ENCODE assay signal across 8 cellular contexts in the genomic region with DNA sequence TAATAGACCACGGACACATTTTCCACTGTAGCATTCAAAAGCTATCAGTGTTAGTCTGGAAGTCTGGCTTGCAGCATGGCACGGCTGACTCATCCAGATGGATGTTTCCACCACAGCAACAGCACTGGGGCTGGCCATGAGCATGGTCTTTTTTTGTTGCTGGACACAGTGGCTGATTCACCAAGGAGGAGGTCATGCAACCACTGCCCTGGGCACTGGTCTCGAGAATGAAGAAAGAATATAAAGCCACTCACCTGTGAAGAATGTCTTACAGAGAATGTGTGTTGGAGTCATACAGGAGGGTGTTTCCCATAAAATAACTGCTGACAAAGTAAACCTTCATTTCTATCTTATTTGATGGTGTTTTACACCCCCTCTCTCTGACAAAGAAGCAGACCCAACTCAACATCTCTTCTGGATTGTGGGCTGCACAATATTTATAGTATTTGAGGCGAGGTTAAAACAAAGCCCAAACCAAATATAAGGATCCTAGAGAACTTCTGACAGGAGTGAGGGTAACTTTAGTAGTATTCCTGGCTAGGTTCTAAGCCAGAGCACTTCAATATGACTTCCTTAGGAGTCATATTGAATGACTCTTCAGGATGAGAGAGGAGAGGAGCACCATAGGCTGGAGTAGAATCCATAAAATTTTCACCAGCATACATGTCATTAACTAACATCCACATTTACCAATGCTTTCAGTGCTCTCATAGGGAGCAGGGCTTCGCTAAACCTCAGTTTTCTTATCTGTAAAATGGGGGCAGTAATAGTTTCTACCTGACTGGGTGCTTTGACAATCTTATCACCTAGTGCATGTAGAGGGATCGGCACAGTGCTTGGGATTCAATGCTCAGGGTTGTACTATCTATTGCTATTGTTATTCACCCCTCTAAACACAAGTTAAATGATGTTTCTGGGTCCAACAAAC.
DNase-seq lines count a peak whose midpoint lies in the region; ATAC-seq lines count a peak whose summit lies in the region.

No MANE protein-coding gene starts in this region.

- H3K36me3 ChIP-seq in adipocyte (ENCODE audit: control insufficient read depth, insufficient read depth, low read length, severe bottlenecking), result no peaks in the 10 kb centered on the region

- intact Hi-C loops in Right ventricle myocardium superior (cut with DNase I), result loop anchor here (10.0 kb wide), 1 partner anchor 119 kb away; a partner anchor contains a TSS
- intact Hi-C loops in posterior vena cava (cut with DNase I), result loop anchor here in 1 of 2 donors (5.0 kb wide), 1 partner anchor 96 kb away; no protein-coding TSS in a partner anchor

- H3K9ac ChIP-seq in adipocyte (ENCODE audit: low read length), result peak overlapping the region; percentile 46

- no peaks in the 10 kb centered on the region for H3K9me3 ChIP-seq in adipocyte (ENCODE audit: control insufficient read depth, low read length)

- no peaks in the 10 kb centered on the region for H3K27me3 ChIP-seq in adipocyte (replicated peaks; ENCODE audit: control insufficient read depth, insufficient read depth, low read length)

- peaks cover 70% of the 10 kb centered on the region for H3K4me1 ChIP-seq in adipocyte (ENCODE audit: control insufficient read depth, insufficient read depth, low read length)

- H3K4me3 ChIP-seq in adipocyte (ENCODE audit: low read length), result no peak overlapping the region

- peak; percentile 69 for ATAC-seq in Right ventricle myocardium superior (ENCODE audit: poor library complexity)

- DNase-seq in DMS 273 (lab: John Stamatoyannopoulos, UW; ENCODE audit: unreplicated experiment) (peak; percentile 75), adipocyte (ENCODE audit: low read depth) (peak; percentile 89), Right ventricle myocardium superior (peak; percentile 71), posterior vena cava (ENCODE audit: low spot score) (peak; percentile 94), GM19240 (ENCODE audit: insufficient read length, low spot score) (no peak), SIG-M5 (lab: John Stamatoyannopoulos, UW) (no peak)
- no peak for DNase-seq in activated CD4-positive, alpha-beta T cell treated with anti-CD3 and anti-CD28 coated beads for 1 hour
- DNase-seq in activated T-cell treated with anti-CD3 and anti-CD28 coated beads, Interleukin-2, amount 50 U/mL, for 1 hour, result no peak

Comparison
In these comparisons a context has a peak if more than half of its experiments do, and no peak if none do; other contexts are left out.
1. DNase-seq: peak in DMS 273 (single experiment), adipocyte (single experiment), Right ventricle myocardium superior (single experiment) and posterior vena cava (single experiment); none in activated CD4-positive, alpha-beta T cell treated with anti-CD3 and anti-CD28 coated beads for 1 hour (single experiment), activated T-cell treated with anti-CD3 and anti-CD28 coated beads, Interleukin-2, amount 50 U/mL, for 1 hour (single experiment), GM19240 (single experiment) and SIG-M5 (single experiment).